ENCODE assay signal across 1 cellular context in the genomic region with DNA sequence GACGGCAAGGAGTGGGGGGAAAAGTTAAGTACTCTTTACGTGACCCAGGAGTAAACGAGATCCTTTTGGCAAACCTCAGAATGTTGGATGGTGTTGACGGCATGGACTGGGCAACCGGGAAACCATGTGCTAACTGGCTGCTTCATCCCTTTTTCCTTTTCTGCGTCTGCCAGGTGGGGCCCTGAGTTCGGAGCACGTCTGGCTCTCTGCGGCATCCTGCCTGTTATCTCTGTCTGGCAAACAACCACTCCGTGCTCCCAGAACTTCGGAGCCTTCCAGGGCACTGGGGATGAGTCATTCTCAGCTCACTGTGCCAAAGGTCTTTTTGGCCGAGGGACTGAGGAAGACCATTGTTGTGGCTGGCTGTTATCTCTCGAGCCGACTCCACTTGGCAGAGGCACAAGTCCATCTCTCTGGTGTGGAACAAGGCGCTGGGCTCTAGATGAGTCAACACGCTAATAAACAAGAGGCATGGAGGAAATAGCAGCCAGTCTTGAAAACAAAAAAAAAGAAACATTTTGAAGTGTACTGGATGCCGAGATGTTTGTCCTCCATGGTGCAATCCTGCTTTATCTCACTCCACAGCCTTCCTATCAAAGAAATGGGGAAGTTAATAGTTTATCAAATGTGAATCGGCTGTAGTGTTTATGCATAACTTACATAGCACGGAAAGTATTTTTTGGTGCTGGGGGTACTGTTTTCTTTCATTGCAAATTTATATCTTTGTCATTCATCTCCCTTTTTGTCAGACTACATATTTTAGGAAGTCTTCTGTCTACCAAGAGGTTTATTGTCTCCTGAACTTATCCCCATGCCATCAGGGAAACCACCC.
A peak's percentile ranks its signal among the peaks of the same experiment; 100 is the strongest.
TF ChIP-seq lines count a peak whose summit lies in the region.

No MANE protein-coding gene starts in this region.

TF ChIP-seq in HepG2, 621 proteins besides CTCF, POLR2A, EP300 and RAD21 (continued from another document and continues in another):
- TF ChIP-seq, protein P1, sequence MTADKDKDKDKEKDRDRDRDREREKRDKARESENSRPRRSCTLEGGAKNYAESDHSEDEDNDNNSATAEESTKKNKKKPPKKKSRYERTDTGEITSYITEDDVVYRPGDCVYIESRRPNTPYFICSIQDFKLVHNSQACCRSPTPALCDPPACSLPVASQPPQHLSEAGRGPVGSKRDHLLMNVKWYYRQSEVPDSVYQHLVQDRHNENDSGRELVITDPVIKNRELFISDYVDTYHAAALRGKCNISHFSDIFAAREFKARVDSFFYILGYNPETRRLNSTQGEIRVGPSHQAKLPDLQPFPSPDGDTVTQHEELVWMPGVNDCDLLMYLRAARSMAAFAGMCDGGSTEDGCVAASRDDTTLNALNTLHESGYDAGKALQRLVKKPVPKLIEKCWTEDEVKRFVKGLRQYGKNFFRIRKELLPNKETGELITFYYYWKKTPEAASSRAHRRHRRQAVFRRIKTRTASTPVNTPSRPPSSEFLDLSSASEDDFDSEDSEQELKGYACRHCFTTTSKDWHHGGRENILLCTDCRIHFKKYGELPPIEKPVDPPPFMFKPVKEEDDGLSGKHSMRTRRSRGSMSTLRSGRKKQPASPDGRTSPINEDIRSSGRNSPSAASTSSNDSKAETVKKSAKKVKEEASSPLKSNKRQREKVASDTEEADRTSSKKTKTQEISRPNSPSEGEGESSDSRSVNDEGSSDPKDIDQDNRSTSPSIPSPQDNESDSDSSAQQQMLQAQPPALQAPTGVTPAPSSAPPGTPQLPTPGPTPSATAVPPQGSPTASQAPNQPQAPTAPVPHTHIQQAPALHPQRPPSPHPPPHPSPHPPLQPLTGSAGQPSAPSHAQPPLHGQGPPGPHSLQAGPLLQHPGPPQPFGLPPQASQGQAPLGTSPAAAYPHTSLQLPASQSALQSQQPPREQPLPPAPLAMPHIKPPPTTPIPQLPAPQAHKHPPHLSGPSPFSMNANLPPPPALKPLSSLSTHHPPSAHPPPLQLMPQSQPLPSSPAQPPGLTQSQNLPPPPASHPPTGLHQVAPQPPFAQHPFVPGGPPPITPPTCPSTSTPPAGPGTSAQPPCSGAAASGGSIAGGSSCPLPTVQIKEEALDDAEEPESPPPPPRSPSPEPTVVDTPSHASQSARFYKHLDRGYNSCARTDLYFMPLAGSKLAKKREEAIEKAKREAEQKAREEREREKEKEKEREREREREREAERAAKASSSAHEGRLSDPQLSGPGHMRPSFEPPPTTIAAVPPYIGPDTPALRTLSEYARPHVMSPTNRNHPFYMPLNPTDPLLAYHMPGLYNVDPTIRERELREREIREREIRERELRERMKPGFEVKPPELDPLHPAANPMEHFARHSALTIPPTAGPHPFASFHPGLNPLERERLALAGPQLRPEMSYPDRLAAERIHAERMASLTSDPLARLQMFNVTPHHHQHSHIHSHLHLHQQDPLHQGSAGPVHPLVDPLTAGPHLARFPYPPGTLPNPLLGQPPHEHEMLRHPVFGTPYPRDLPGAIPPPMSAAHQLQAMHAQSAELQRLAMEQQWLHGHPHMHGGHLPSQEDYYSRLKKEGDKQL (CRISPR knock-in tag; IDR thresholded peaks at IDR 0.05; ENCODE audit: low read depth): peak; percentile 87; the same call in 1 of the 2 replicates
- TF ChIP-seq ZNF747 (CRISPR knock-in tag; IDR thresholded peaks at IDR 0.05; ENCODE audit: borderline replicate concordance): peak; percentile 91; the same call in 1 of the 2 replicates
- TF ChIP-seq HOXA9 (CRISPR knock-in tag; IDR thresholded peaks at IDR 0.05; ENCODE audit: borderline replicate concordance): no peak
- TF ChIP-seq PPARG (CRISPR knock-in tag; conservative IDR thresholded peaks at IDR 0.05): peak; percentile 100
- peak; percentile 89 for TF ChIP-seq SMAD9 (CRISPR knock-in tag; IDR thresholded peaks at IDR 0.05)
- TF ChIP-seq TBP (CRISPR knock-in tag; IDR thresholded peaks at IDR 0.05): no peak
- TF ChIP-seq NFIB (CRISPR knock-in tag; IDR thresholded peaks at IDR 0.05; ENCODE audit: borderline replicate concordance): no peak
- no peak; the same call in 1 of the 2 replicates for TF ChIP-seq EED (CRISPR knock-in tag; IDR thresholded peaks at IDR 0.05)
- TF ChIP-seq FOXO1 (CRISPR knock-in tag; IDR thresholded peaks at IDR 0.05): peak; percentile 96
- no peak for TF ChIP-seq ATRX (CRISPR knock-in tag; IDR thresholded peaks at IDR 0.05; ENCODE audit: borderline replicate concordance)
- TF ChIP-seq, protein P2, sequence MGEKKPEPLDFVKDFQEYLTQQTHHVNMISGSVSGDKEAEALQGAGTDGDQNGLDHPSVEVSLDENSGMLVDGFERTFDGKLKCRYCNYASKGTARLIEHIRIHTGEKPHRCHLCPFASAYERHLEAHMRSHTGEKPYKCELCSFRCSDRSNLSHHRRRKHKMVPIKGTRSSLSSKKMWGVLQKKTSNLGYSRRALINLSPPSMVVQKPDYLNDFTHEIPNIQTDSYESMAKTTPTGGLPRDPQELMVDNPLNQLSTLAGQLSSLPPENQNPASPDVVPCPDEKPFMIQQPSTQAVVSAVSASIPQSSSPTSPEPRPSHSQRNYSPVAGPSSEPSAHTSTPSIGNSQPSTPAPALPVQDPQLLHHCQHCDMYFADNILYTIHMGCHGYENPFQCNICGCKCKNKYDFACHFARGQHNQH (CRISPR knock-in tag; IDR thresholded peaks at IDR 0.05): peak; percentile 91
- TF ChIP-seq, protein P3, sequence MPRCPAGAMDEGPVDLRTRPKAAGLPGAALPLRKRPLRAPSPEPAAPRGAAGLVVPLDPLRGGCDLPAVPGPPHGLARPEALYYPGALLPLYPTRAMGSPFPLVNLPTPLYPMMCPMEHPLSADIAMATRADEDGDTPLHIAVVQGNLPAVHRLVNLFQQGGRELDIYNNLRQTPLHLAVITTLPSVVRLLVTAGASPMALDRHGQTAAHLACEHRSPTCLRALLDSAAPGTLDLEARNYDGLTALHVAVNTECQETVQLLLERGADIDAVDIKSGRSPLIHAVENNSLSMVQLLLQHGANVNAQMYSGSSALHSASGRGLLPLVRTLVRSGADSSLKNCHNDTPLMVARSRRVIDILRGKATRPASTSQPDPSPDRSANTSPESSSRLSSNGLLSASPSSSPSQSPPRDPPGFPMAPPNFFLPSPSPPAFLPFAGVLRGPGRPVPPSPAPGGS (CRISPR knock-in tag; IDR thresholded peaks at IDR 0.05): peak; percentile 89; the same call in 1 of the 2 replicates
- TF ChIP-seq RBAK (CRISPR knock-in tag; IDR thresholded peaks at IDR 0.05): no peak; the same call in 1 of the 2 replicates
- TF ChIP-seq ZEB1 (IDR thresholded peaks at IDR 0.05; ENCODE audit: insufficient replicate concordance, low read depth): peak; percentile 76
- peak; percentile 90 for TF ChIP-seq HNF4G (IDR thresholded peaks at IDR 0.05; ENCODE audit: borderline replicate concordance, low read depth, low read length)
- peak; percentile 92 for TF ChIP-seq HNF4G (CRISPR knock-in tag; IDR thresholded peaks at IDR 0.05; ENCODE audit: borderline replicate concordance, low read depth)
- 0 out of 2 replicates have a peak, but pooled peaks have one; percentile 46 for TF ChIP-seq ZNF256 (CRISPR knock-in tag; conservative IDR thresholded peaks at IDR 0.05)
- TF ChIP-seq ZNF124 (CRISPR knock-in tag; IDR thresholded peaks at IDR 0.05): no peak; the same call in 1 of the 2 replicates
- no peak for TF ChIP-seq PCBP1 (IDR thresholded peaks at IDR 0.05; ENCODE audit: borderline replicate concordance, low read depth, low read length)
- TF ChIP-seq, protein P4, sequence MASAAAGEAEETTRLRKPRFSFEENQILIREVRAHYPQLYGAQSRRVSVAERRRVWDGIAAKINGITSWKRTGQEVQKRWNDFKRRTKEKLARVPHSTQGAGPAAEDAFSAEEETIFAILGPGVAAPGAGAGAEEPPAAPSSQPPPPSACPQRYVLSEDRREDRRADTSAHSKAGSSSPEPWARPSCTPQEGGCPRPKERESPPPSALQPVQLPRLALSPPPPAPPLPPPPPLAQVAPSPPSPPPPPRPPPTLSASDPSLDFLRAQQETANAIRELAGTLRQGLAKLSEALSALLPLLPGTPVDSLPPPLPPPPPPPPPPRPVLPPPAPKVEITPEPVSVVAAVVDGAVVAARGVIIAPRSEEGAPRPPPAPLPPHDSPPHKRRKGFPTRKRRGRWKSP (CRISPR knock-in tag; IDR thresholded peaks at IDR 0.05): peak; percentile 95
- TF ChIP-seq ZSCAN22 (CRISPR knock-in tag; IDR thresholded peaks at IDR 0.05): no peak
- TF ChIP-seq NCOR1 (IDR thresholded peaks at IDR 0.05; ENCODE audit: borderline replicate concordance, low read length): peak; percentile 77; the same call in 1 of the 2 replicates
- no peak; the same call in none of the 2 replicates for TF ChIP-seq BHLHE40 (IDR thresholded peaks at IDR 0.05; ENCODE audit: low read length)
- TF ChIP-seq PAX8 (CRISPR knock-in tag; IDR thresholded peaks at IDR 0.05; ENCODE audit: borderline replicate concordance): no peak
- no peak for TF ChIP-seq ZNF737 (CRISPR knock-in tag; IDR thresholded peaks at IDR 0.05; ENCODE audit: borderline replicate concordance)
- TF ChIP-seq HNRNPK (IDR thresholded peaks at IDR 0.05; ENCODE audit: low read depth, low read length, poor library complexity, severe bottlenecking): no peak
- no peak; the same call in 1 of the 2 replicates for TF ChIP-seq RFXANK (CRISPR knock-in tag; IDR thresholded peaks at IDR 0.05)
- TF ChIP-seq JARID2 (CRISPR knock-in tag; IDR thresholded peaks at IDR 0.05; ENCODE audit: insufficient replicate concordance): no peak
- TF ChIP-seq SATB2 (CRISPR knock-in tag; IDR thresholded peaks at IDR 0.05): no peak
- TF ChIP-seq, protein P5, sequence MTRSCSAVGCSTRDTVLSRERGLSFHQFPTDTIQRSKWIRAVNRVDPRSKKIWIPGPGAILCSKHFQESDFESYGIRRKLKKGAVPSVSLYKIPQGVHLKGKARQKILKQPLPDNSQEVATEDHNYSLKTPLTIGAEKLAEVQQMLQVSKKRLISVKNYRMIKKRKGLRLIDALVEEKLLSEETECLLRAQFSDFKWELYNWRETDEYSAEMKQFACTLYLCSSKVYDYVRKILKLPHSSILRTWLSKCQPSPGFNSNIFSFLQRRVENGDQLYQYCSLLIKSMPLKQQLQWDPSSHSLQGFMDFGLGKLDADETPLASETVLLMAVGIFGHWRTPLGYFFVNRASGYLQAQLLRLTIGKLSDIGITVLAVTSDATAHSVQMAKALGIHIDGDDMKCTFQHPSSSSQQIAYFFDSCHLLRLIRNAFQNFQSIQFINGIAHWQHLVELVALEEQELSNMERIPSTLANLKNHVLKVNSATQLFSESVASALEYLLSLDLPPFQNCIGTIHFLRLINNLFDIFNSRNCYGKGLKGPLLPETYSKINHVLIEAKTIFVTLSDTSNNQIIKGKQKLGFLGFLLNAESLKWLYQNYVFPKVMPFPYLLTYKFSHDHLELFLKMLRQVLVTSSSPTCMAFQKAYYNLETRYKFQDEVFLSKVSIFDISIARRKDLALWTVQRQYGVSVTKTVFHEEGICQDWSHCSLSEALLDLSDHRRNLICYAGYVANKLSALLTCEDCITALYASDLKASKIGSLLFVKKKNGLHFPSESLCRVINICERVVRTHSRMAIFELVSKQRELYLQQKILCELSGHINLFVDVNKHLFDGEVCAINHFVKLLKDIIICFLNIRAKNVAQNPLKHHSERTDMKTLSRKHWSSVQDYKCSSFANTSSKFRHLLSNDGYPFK (CRISPR knock-in tag; IDR thresholded peaks at IDR 0.05; ENCODE audit: borderline replicate concordance): peak; percentile 55; the same call in 1 of the 2 replicates
- no peak for TF ChIP-seq ZNF703 (CRISPR knock-in tag; IDR thresholded peaks at IDR 0.05; ENCODE audit: borderline replicate concordance)
- peak; percentile 66 for TF ChIP-seq DMAP1 (CRISPR knock-in tag; IDR thresholded peaks at IDR 0.05)
- TF ChIP-seq, protein P6, sequence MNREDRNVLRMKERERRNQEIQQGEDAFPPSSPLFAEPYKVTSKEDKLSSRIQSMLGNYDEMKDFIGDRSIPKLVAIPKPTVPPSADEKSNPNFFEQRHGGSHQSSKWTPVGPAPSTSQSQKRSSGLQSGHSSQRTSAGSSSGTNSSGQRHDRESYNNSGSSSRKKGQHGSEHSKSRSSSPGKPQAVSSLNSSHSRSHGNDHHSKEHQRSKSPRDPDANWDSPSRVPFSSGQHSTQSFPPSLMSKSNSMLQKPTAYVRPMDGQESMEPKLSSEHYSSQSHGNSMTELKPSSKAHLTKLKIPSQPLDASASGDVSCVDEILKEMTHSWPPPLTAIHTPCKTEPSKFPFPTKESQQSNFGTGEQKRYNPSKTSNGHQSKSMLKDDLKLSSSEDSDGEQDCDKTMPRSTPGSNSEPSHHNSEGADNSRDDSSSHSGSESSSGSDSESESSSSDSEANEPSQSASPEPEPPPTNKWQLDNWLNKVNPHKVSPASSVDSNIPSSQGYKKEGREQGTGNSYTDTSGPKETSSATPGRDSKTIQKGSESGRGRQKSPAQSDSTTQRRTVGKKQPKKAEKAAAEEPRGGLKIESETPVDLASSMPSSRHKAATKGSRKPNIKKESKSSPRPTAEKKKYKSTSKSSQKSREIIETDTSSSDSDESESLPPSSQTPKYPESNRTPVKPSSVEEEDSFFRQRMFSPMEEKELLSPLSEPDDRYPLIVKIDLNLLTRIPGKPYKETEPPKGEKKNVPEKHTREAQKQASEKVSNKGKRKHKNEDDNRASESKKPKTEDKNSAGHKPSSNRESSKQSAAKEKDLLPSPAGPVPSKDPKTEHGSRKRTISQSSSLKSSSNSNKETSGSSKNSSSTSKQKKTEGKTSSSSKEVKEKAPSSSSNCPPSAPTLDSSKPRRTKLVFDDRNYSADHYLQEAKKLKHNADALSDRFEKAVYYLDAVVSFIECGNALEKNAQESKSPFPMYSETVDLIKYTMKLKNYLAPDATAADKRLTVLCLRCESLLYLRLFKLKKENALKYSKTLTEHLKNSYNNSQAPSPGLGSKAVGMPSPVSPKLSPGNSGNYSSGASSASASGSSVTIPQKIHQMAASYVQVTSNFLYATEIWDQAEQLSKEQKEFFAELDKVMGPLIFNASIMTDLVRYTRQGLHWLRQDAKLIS (CRISPR knock-in tag; IDR thresholded peaks at IDR 0.05): no peak; the same call in 1 of the 2 replicates
- no peak for TF ChIP-seq TEAD2 (CRISPR knock-in tag; IDR thresholded peaks at IDR 0.05)
- TF ChIP-seq, protein P7, sequence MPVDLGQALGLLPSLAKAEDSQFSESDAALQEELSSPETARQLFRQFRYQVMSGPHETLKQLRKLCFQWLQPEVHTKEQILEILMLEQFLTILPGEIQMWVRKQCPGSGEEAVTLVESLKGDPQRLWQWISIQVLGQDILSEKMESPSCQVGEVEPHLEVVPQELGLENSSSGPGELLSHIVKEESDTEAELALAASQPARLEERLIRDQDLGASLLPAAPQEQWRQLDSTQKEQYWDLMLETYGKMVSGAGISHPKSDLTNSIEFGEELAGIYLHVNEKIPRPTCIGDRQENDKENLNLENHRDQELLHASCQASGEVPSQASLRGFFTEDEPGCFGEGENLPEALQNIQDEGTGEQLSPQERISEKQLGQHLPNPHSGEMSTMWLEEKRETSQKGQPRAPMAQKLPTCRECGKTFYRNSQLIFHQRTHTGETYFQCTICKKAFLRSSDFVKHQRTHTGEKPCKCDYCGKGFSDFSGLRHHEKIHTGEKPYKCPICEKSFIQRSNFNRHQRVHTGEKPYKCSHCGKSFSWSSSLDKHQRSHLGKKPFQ (CRISPR knock-in tag; IDR thresholded peaks at IDR 0.05; ENCODE audit: insufficient replicate concordance): peak; percentile 87
- TF ChIP-seq KLF15 (CRISPR knock-in tag; IDR thresholded peaks at IDR 0.05; ENCODE audit: borderline replicate concordance): no peak
- peak; percentile 70; the same call in 1 of the 2 replicates for TF ChIP-seq SRY (CRISPR knock-in tag; IDR thresholded peaks at IDR 0.05)
- TF ChIP-seq, protein P8, sequence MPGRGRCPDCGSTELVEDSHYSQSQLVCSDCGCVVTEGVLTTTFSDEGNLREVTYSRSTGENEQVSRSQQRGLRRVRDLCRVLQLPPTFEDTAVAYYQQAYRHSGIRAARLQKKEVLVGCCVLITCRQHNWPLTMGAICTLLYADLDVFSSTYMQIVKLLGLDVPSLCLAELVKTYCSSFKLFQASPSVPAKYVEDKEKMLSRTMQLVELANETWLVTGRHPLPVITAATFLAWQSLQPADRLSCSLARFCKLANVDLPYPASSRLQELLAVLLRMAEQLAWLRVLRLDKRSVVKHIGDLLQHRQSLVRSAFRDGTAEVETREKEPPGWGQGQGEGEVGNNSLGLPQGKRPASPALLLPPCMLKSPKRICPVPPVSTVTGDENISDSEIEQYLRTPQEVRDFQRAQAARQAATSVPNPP (CRISPR knock-in tag; IDR thresholded peaks at IDR 0.05): no peak
